14 cellular contexts compared by ENCODE assay signal in genomic region chr11:64378335-64378884, GRCh38. TPM values are rescaled to one million over a fixed set of nuclear protein-coding genes. Genes with fewer than 3 reads are reported as not detected.
A peak's percentile ranks its signal among the peaks of the same experiment; 100 is the strongest.
DNase-seq lines count a peak whose midpoint lies in the region; ATAC-seq and TF ChIP-seq lines count a peak whose summit lies in the region.
"Had no signal": no experiment of that assay in that cellular context is flagged by ENCODE, and none has a peak within 500 bp of the region (broad histone marks: within the 10 kb centered on the region; RNA-seq: fewer than 3 reads in every experiment).

No MANE protein-coding gene starts in this region.

- H3K36me3 ChIP-seq in GM23248 (ENCODE audit: low read depth) (no peaks in the 10 kb centered on the region), psoas muscle (ENCODE audit: insufficient read depth in 1 of 2, low read depth in 1 of 2) (no peaks in the 10 kb centered on the region)
- H3K36me3 ChIP-seq in CD8-positive, alpha-beta T cell (ENCODE audit: insufficient read depth, low read length) = no peaks in the 10 kb centered on the region

- no peaks in the 10 kb centered on the region for H3K27me3 Mint-ChIP-seq in CD8-positive, alpha-beta T cell (ENCODE audit: low read depth)
- H3K27me3 Mint-ChIP-seq in activated naive CD4-positive, alpha-beta T cell treated with anti-CD3 and anti-CD28 coated beads for 36 hours (ENCODE audit: low read depth) = no peaks in the 10 kb centered on the region
- H3K27me3 Mint-ChIP-seq: activated T-helper 17 cell treated with anti-CD3 and anti-CD28 coated beads, Interleukin-2, amount 50 U/mL, for 72 hours had no signal

- H3K4me1 ChIP-seq in GM23248 (ENCODE audit: insufficient read depth) = peaks cover 6% of the 10 kb centered on the region
- H3K4me1 ChIP-seq in psoas muscle = peaks cover 9% of the 10 kb centered on the region
- H3K4me1 ChIP-seq in CD8-positive, alpha-beta T cell (ENCODE audit: insufficient read depth, low read length) = no peaks in the 10 kb centered on the region

- no peaks in the 10 kb centered on the region for H3K36me3 Mint-ChIP-seq in CD8-positive, alpha-beta T cell
- H3K36me3 Mint-ChIP-seq in activated naive CD4-positive, alpha-beta T cell treated with anti-CD3 and anti-CD28 coated beads for 36 hours (ENCODE audit: low read depth) = no peaks in the 10 kb centered on the region
- H3K36me3 Mint-ChIP-seq: natural killer cell treated with Interleukin-12 subunit alpha and Interleukin-12 subunit beta and Interleukin-15 and Interleukin-18, amount 100 ng/mL, for 72 hours had no signal

- 0 out of 2 replicates have a peak overlapping the region, but pooled peaks have one; percentile 35 for H2AFZ ChIP-seq in GM23248

- POLR2A ChIA-PET in CD8-positive, alpha-beta T cell (lab: Charles Lee) = no interaction called here

- no peaks in the 10 kb centered on the region for H3K79me2 ChIP-seq in GM23248 (ENCODE audit: insufficient read depth)

- H3K27ac Mint-ChIP-seq in CD8-positive, alpha-beta T cell = no peak overlapping the region
- no peak overlapping the region for H3K27ac Mint-ChIP-seq in activated naive CD4-positive, alpha-beta T cell treated with anti-CD3 and anti-CD28 coated beads for 36 hours
- H3K27ac Mint-ChIP-seq: activated T-helper 17 cell treated with anti-CD3 and anti-CD28 coated beads, Interleukin-2, amount 50 U/mL, for 72 hours; natural killer cell treated with Interleukin-12 subunit alpha and Interleukin-12 subunit beta and Interleukin-15 and Interleukin-18, amount 100 ng/mL, for 72 hours had no signal

- intact Hi-C loops in psoas muscle (cut with DNase I) = no loop called here
- intact Hi-C loops in CD8-positive, alpha-beta T cell (cut with DNase I, micrococcal nuclease) = no loop called here
- intact Hi-C loops in activated naive CD4-positive, alpha-beta T cell treated with anti-CD3 and anti-CD28 coated beads for 36 hours (cut with micrococcal nuclease) = no loop called here

- H3K9me3 ChIP-seq in GM23248 (ENCODE audit: low read depth) (no peaks in the 10 kb centered on the region), psoas muscle (no peaks in the 10 kb centered on the region)
- no peaks in the 10 kb centered on the region for H3K9me3 ChIP-seq in CD8-positive, alpha-beta T cell (ENCODE audit: low read length)
- H3K9me3 ChIP-seq: Caco-2 had no signal

- H3K9me3 Mint-ChIP-seq in CD8-positive, alpha-beta T cell = no peaks in the 10 kb centered on the region
- no peaks in the 10 kb centered on the region for H3K9me3 Mint-ChIP-seq in activated naive CD4-positive, alpha-beta T cell treated with anti-CD3 and anti-CD28 coated beads for 36 hours
- H3K9me3 Mint-ChIP-seq: activated T-helper 17 cell treated with anti-CD3 and anti-CD28 coated beads, Interleukin-2, amount 50 U/mL, for 72 hours; natural killer cell treated with Interleukin-12 subunit alpha and Interleukin-12 subunit beta and Interleukin-15 and Interleukin-18, amount 100 ng/mL, for 72 hours had no signal

- no peak overlapping the region for H3K4me2 ChIP-seq in GM23248 (ENCODE audit: unreplicated experiment)

- H3K27ac ChIP-seq in GM23248 = no peak overlapping the region
- H3K27ac ChIP-seq in VCaP = peak overlapping the region; percentile 99
- no peak overlapping the region for H3K27ac ChIP-seq in psoas muscle
- H3K27ac ChIP-seq in CD8-positive, alpha-beta T cell (ENCODE audit: low read depth, low read length) = no peak overlapping the region
- H3K27ac ChIP-seq: skin epidermis had no signal

- H3K4me3 Mint-ChIP-seq in CD8-positive, alpha-beta T cell = no peak overlapping the region
- no peak overlapping the region for H3K4me3 Mint-ChIP-seq in activated naive CD4-positive, alpha-beta T cell treated with anti-CD3 and anti-CD28 coated beads for 36 hours
- H3K4me3 Mint-ChIP-seq: activated T-helper 17 cell treated with anti-CD3 and anti-CD28 coated beads, Interleukin-2, amount 50 U/mL, for 72 hours; natural killer cell treated with Interleukin-12 subunit alpha and Interleukin-12 subunit beta and Interleukin-15 and Interleukin-18, amount 100 ng/mL, for 72 hours had no signal

- H3K4me3 ChIP-seq in GM23248 (no peak overlapping the region), psoas muscle (no peak overlapping the region)
- no peak overlapping the region for H3K4me3 ChIP-seq in CD8-positive, alpha-beta T cell (ENCODE audit: low read depth, low read length)
- H3K4me3 ChIP-seq: skin epidermis had no signal

- H3K27me3 ChIP-seq in GM23248 (replicated peaks; ENCODE audit: insufficient read depth) (no peaks in the 10 kb centered on the region), psoas muscle (ENCODE audit: insufficient read depth in 3 of 3, low read length in 2 of 3) (no peaks in the 10 kb centered on the region)
- H3K27me3 ChIP-seq in CD8-positive, alpha-beta T cell (ENCODE audit: insufficient read depth, low read length) = no peaks in the 10 kb centered on the region

- peak; percentile 48 to 87 (median 79) for ATAC-seq in psoas muscle
- ATAC-seq in CD8-positive, alpha-beta T cell = no peak
- ATAC-seq in GM21737 (IDR thresholded peaks at IDR 0.05; ENCODE audit: unreplicated experiment) = no peak
- ATAC-seq: activated T-helper 17 cell treated with anti-CD3 and anti-CD28 coated beads, Interleukin-2, amount 50 U/mL, for 72 hours; natural killer cell treated with Interleukin-12 subunit alpha and Interleukin-12 subunit beta and Interleukin-15 and Interleukin-18, amount 100 ng/mL, for 72 hours had no signal

- WGBS in GM23248 (ENCODE audit: low coverage in 1 of 2, low lambda C conversion rate in 2 of 2, missing lambda C conversion rate in 2 of 2), 2 experiments = 23 to 25% methylated on average over 14 of the region's 14 CpGs
- WGBS in psoas muscle, 3 donors = 18 to 25% (median 19%) methylated on average over 14 of the region's 14 CpGs

- no peak overlapping the region for H3K9ac ChIP-seq in GM23248

- no peaks in the 10 kb centered on the region for H3K4me1 Mint-ChIP-seq in CD8-positive, alpha-beta T cell (ENCODE audit: low read depth)
- H3K4me1 Mint-ChIP-seq in activated naive CD4-positive, alpha-beta T cell treated with anti-CD3 and anti-CD28 coated beads for 36 hours (ENCODE audit: low read depth) = no peaks in the 10 kb centered on the region
- H3K4me1 Mint-ChIP-seq: activated T-helper 17 cell treated with anti-CD3 and anti-CD28 coated beads, Interleukin-2, amount 50 U/mL, for 72 hours had no signal

- no peaks in the 10 kb centered on the region for H3K9me2 ChIP-seq in GM23248 (ENCODE audit: insufficient read depth)

- in situ Hi-C loops in GM23248 (cut with MboI) = no loop called here

- DNase-seq in GM23248 (peak; percentile 70), iris pigment epithelial cell (ENCODE audit: low read depth) (peak; percentile 35), psoas muscle (peak in 1 of 2 donors; percentile 48)
- no peak for DNase-seq in CD8-positive, alpha-beta T cell
- no peak for DNase-seq in activated naive CD4-positive, alpha-beta T cell treated with anti-CD3 and anti-CD28 coated beads for 36 hours
- DNase-seq: activated CD4-positive, alpha-beta T cell treated with anti-CD3 and anti-CD28 coated beads, Interleukin-2, amount 50 U/mL, for 48 hours; Caco-2; glutamatergic neuron; T-helper 9 cell had no signal

- H4K20me1 ChIP-seq in GM23248 (ENCODE audit: insufficient read depth) = no peaks in the 10 kb centered on the region

- 0 out of 2 replicates have a peak, but pooled peaks cover 8% of the 10 kb centered on the region for H3F3A ChIP-seq in GM23248 (ENCODE audit: insufficient read depth)

- CTCF ChIA-PET in CD8-positive, alpha-beta T cell (lab: Charles Lee) = interaction anchor here (1.0 kb wide), 1 partner anchor 71 kb away, joined by 3 read pairs; no protein-coding TSS in a partner anchor
- CTCF ChIA-PET in activated naive CD4-positive, alpha-beta T cell treated with anti-CD3 and anti-CD28 coated beads for 36 hours (lab: Charles Lee) = no interaction called here

- TF ChIP-seq CTCF in VCaP (conservative IDR thresholded peaks at IDR 0.05) = peak; percentile 50
- no peak for TF ChIP-seq CTCF in psoas muscle (IDR thresholded peaks at IDR 0.05)
- no peak for TF ChIP-seq CTCF in CD8-positive, alpha-beta T cell (IDR thresholded peaks at IDR 0.05)

RNA-seq across cellular contexts. Expression of gene RPS6KA4, which starts 19.4 kb away (rescaled TPM):
- 61.0 and 81.8 TPM in 2 replicates for total RNA-seq in GM23248 (2014; rRNA removed; shearing (Covaris generic))
- polyA plus RNA-seq in GM23248 (2016; fragmentation: Nextera tagmentation; extraction: Ambion mirVana) = 12.2 and 13.6 TPM in 2 replicates
- total RNA-seq in psoas muscle = 10 to 100 TPM in 3 of 4 donors, 1 to 10 TPM in 1; 9.5 to 15.9 (median 13.6) TPM
- polyA plus RNA-seq in psoas muscle = 10 to 100 TPM; 11.5 to 13.8 (median 13.1) TPM
- total RNA-seq in CD8-positive, alpha-beta T cell = 10 to 100 TPM in 1 of 2 experiments, 1 to 10 TPM in 1; 8.6 to 10.1 TPM
- total RNA-seq in activated naive CD4-positive, alpha-beta T cell treated with anti-CD3 and anti-CD28 coated beads for 36 hours = 10 to 100 TPM; 19.1 to 21.3 TPM

RNA-seq across cellular contexts. Expression of gene CCDC88B, which starts 38.4 kb away (rescaled TPM):
- total RNA-seq in GM23248 (2014; rRNA removed; shearing (Covaris generic)) = 1.8 TPM in 2 replicates
- polyA plus RNA-seq in GM23248 (2016; fragmentation: Nextera tagmentation; extraction: Ambion mirVana) (2.6 and 3.1 TPM in 2 replicates), psoas muscle (1 to 10 TPM; 2.5 to 3.6 (median 3.2) TPM)
- total RNA-seq in psoas muscle = 1 to 10 TPM; 1.4 to 2.9 (median 2.2) TPM
- total RNA-seq in CD8-positive, alpha-beta T cell = 100 to 1,000 TPM; 111 to 117 TPM
- total RNA-seq in activated naive CD4-positive, alpha-beta T cell treated with anti-CD3 and anti-CD28 coated beads for 36 hours = 10 to 100 TPM; 53.2 to 61.9 TPM

Comparison
In these comparisons a context has a peak if more than half of its experiments do, and no peak if none do; other contexts are left out.
1. DNase-seq: peak in GM23248 (single experiment) and iris pigment epithelial cell (single experiment); none in CD8-positive, alpha-beta T cell (0 of 7) and activated naive CD4-positive, alpha-beta T cell treated with anti-CD3 and anti-CD28 coated beads for 36 hours (single experiment).
2. ATAC-seq: peak in psoas muscle (4 of 4); none in CD8-positive, alpha-beta T cell (single experiment) and GM21737 (single experiment).
3. RNA of gene CCDC88B, which starts 38.4 kb away (total RNA-seq): 111 to 117 TPM in CD8-positive, alpha-beta T cell and 53.2 to 61.9 TPM in activated naive CD4-positive, alpha-beta T cell treated with anti-CD3 and anti-CD28 coated beads for 36 hours; 1.4 to 2.9 TPM in psoas muscle and 1.8 TPM in GM23248; every median in the first group is over 10 times any median in the second.